In genomic region chr12:62886796-62887195, GRCh38 we compare ENCODE assay signal across 20 cellular contexts. TPM values are rescaled to one million over a fixed set of nuclear protein-coding genes. Genes with fewer than 3 reads are reported as not detected.
"Had no signal": no experiment of that assay in that cellular context is flagged by ENCODE, and none has a peak within 500 bp of the region (broad histone marks: within the 10 kb centered on the region; RNA-seq: fewer than 3 reads in every experiment).

No MANE protein-coding gene starts in this region.

- H3K4me3 ChIP-seq: coronary artery, gastroesophageal sphincter, pancreas had no signal

- H3K9me3 Mint-ChIP-seq: activated naive CD4-positive, alpha-beta T cell treated with anti-CD3 and anti-CD28 coated beads for 36 hours had no signal

- H3K4me3 Mint-ChIP-seq: activated naive CD4-positive, alpha-beta T cell treated with anti-CD3 and anti-CD28 coated beads for 36 hours; activated T-cell treated with anti-CD3 and anti-CD28 coated beads, Interleukin-2, amount 50 U/mL, for 4 hours; natural killer cell treated with Interleukin-12 subunit alpha and Interleukin-12 subunit beta and Interleukin-15 and Interleukin-18, amount 100 ng/mL, for 72 hours; T-helper 17 cell had no signal

- H3K36me3 Mint-ChIP-seq: natural killer cell treated with Interleukin-12 subunit alpha and Interleukin-12 subunit beta and Interleukin-15 and Interleukin-18, amount 100 ng/mL, for 72 hours had no signal

- H3K36me3 ChIP-seq: gastroesophageal sphincter, pancreas had no signal

- ATAC-seq: activated T-cell treated with anti-CD3 and anti-CD28 coated beads, Interleukin-2, amount 50 U/mL, for 4 hours; gastroesophageal sphincter; left ventricle myocardium superior; natural killer cell treated with Interleukin-12 subunit alpha and Interleukin-12 subunit beta and Interleukin-15 and Interleukin-18, amount 100 ng/mL, for 72 hours; pancreas; right cardiac atrium; stimulated activated naive CD8-positive, alpha-beta T cell treated with anti-CD3 and anti-CD28 coated beads, Interleukin-15, Interleukin-2, amounts not matched to agents 100 U/mL and 50 U/mL, for 24 hours; T-helper 17 cell had no signal

- H3K27ac Mint-ChIP-seq: activated naive CD4-positive, alpha-beta T cell treated with anti-CD3 and anti-CD28 coated beads for 36 hours; natural killer cell treated with Interleukin-12 subunit alpha and Interleukin-12 subunit beta and Interleukin-15 and Interleukin-18, amount 100 ng/mL, for 72 hours; T-helper 17 cell had no signal

- DNase-seq: activated CD4-positive, alpha-beta T cell treated with anti-CD3 and anti-CD28 coated beads, Interleukin-2, amount 50 U/mL, for 48 hours; activated CD8-positive, alpha-beta memory T cell treated with anti-CD3 and anti-CD28 coated beads, Interleukin-2, amount 50 U/mL, for 48 hours; activated naive CD4-positive, alpha-beta T cell treated with anti-CD3 and anti-CD28 coated beads for 36 hours; activated T-cell treated with anti-CD3 and anti-CD28 coated beads, Interleukin-2, amount 50 U/mL, for 4 hours; amygdala; head of caudate nucleus; hypothalamus; left ventricle myocardium superior; mammary epithelial cell; midbrain; pancreas; right cardiac atrium; stimulated activated CD4-positive, alpha-beta T cell treated with anti-CD3 and anti-CD28 coated beads, Interleukin-4, amount 100 ng/mL, for 4 hours; stimulated activated naive CD8-positive, alpha-beta T cell treated with anti-CD3 and anti-CD28 coated beads, Interleukin-15, Interleukin-2, amounts not matched to agents 100 U/mL and 50 U/mL, for 24 hours; T-helper 17 cell had no signal

- H3K27me3 ChIP-seq: gastroesophageal sphincter, pancreas had no signal

- H3K27ac ChIP-seq: coronary artery, gastroesophageal sphincter, pancreas had no signal

- FAIRE-seq: bronchial epithelial cell, islet of Langerhans, pancreas had no signal

- H3K4me1 ChIP-seq: gastroesophageal sphincter had no signal

- H3K9me3 ChIP-seq: gastroesophageal sphincter, pancreas had no signal

RNA-seq across cellular contexts. Expression of gene PPM1H, which starts 48.2 kb away (rescaled TPM):
- total RNA-seq: activated naive CD4-positive, alpha-beta T cell treated with anti-CD3 and anti-CD28 coated beads for 36 hours had no signal
